Comparison of ENCODE assay signal across 29 cellular contexts in genomic region chr3:127920738-127921137, GRCh38. TPM values are rescaled to one million over a fixed set of nuclear protein-coding genes. Genes with fewer than 3 reads are reported as not detected.
DNase-seq lines count a peak whose midpoint lies in the region; ATAC-seq, FAIRE-seq and TF ChIP-seq lines count a peak whose summit lies in the region.
"Had no signal": no experiment of that assay in that cellular context is flagged by ENCODE, and none has a peak within 500 bp of the region (broad histone marks: within the 10 kb centered on the region; RNA-seq: fewer than 3 reads in every experiment).

No MANE protein-coding gene starts in this region.

- H3K27ac ChIP-seq in gastrocnemius medialis = peak overlapping the region in 3 of 4 donors; percentile 19 to 63 (median 52)
- H3K27ac ChIP-seq: 22Rv1, A549, BLaER1 had no signal

- peak; percentile 84 for ATAC-seq in left colon
- peak; percentile 55 for ATAC-seq in mucosa of descending colon
- ATAC-seq in gastrocnemius medialis = peak in 1 of 2 donors; percentile 68
- ATAC-seq: A549, GM12878 had no signal

- TF ChIP-seq CTCF in mucosa of descending colon (IDR thresholded peaks at IDR 0.05) (no peak), gastrocnemius medialis (IDR thresholded peaks at IDR 0.05 in 4 of 5, conservative IDR thresholded peaks at IDR 0.05 in 1 of 5) (no peak)

- FAIRE-seq in GM12891 (lab: Jason Lieb, UNC) = no peak
- FAIRE-seq: A549, GM12878, GM19239 had no signal

- no peaks in the 10 kb centered on the region for H3K4me1 ChIP-seq in mucosa of descending colon (ENCODE audit: low read depth)
- H3K4me1 ChIP-seq in gastrocnemius medialis = peaks cover 63 to 70% of the 10 kb centered on the region in 2 donors
- H3K4me1 ChIP-seq: A549, BE2C had no signal

- H3K9me3 ChIP-seq in mucosa of descending colon = no peaks in the 10 kb centered on the region
- H3K9me3 ChIP-seq in gastrocnemius medialis = no peaks in the 10 kb centered on the region
- H3K9me3 ChIP-seq: A549, BE2C, BLaER1 had no signal

- no peak for DNase-seq in left colon
- no peak for DNase-seq in mucosa of descending colon
- DNase-seq in gastrocnemius medialis = no peak
- no peak for DNase-seq in ACHN
- no peak for DNase-seq in T-helper 2 cell
- no peak for DNase-seq in GM12891 (ENCODE audit: insufficient read length, low spot score)
- DNase-seq: BE2C; C1 segment of cervical spinal cord; CD4-positive, alpha-beta memory T cell; CD4-positive, CD25-positive, alpha-beta regulatory T cell; CD8-positive, alpha-beta memory T cell; COR-L47; DMS 273 treated with DMSO at 0.1 percent for 48 hours; DMS153; DMS53; DMS79; DND-41; EL; GDM1 had no signal

- H3K36me3 ChIP-seq in mucosa of descending colon (ENCODE audit: low read depth) = no peaks in the 10 kb centered on the region
- no peaks in the 10 kb centered on the region for H3K36me3 ChIP-seq in gastrocnemius medialis
- H3K36me3 ChIP-seq: BE2C, BLaER1 had no signal

- TF ChIP-seq POLR2A in gastrocnemius medialis (IDR thresholded peaks at IDR 0.05) (no peak), GM12891 (IDR thresholded peaks at IDR 0.05; ENCODE audit: low read depth, low read length) (no peak)

- no peaks in the 10 kb centered on the region for H3K27me3 ChIP-seq in gastrocnemius medialis
- H3K27me3 ChIP-seq: BLaER1 had no signal

- in situ Hi-C loops in gastrocnemius medialis (cut with MboI; ENCODE audit: low sequenced_read_pairs in 4 of 4) = no loop called here
- in situ Hi-C loops in ACHN (cut with HindIII; ENCODE audit: low pct_ligation_motif_present, low pct_unique_long_range_greater_than_20kb, low sequenced_read_pairs) = no loop called here

- H3K4me3 ChIP-seq in mucosa of descending colon = no peak overlapping the region
- no peak overlapping the region for H3K4me3 ChIP-seq in gastrocnemius medialis
- H3K4me3 ChIP-seq: A549, BLaER1, GM12878 had no signal

- intact Hi-C loops in left colon (cut with DNase I, micrococcal nuclease) = no loop called here
- intact Hi-C loops in mucosa of descending colon (cut with DNase I, micrococcal nuclease) = no loop called here
- intact Hi-C loops in gastrocnemius medialis (cut with DNase I; ENCODE audit: low total_unique reads) = no loop called here

TF ChIP-seq in GM12891, 5 proteins besides CTCF, POLR2A, EP300 and RAD21:
- TF ChIP-seq POLR2AphosphoS5 (IDR thresholded peaks at IDR 0.05; ENCODE audit: low read depth, low read length) (no peak), SPI1 (IDR thresholded peaks at IDR 0.05; ENCODE audit: low read depth, low read length) (no peak), PAX5 (IDR thresholded peaks at IDR 0.05; ENCODE audit: insufficient read depth, low read length, severe bottlenecking) (no peak), TAF1 (IDR thresholded peaks at IDR 0.05; ENCODE audit: low read depth, low read length) (no peak)

RNA-seq across cellular contexts. Expression of gene KBTBD12, which starts 5.7 kb away (rescaled TPM):
- total RNA-seq in left colon (1 to 10 TPM; 3.8 to 4.6 TPM), mucosa of descending colon (1 to 10 TPM; 3.1 to 6.6 (median 5.5) TPM), gastrocnemius medialis (10 to 100 TPM; 16.0 to 28.7 (median 22.1) TPM)
- polyA plus RNA-seq in GM12891 (2012; ENCODE audit: low read depth, missing spikeins) = 0.13 TPM
- total RNA-seq: A172; CD4-positive, alpha-beta memory T cell; CD4-positive, CD25-positive, alpha-beta regulatory T cell; CD8-positive, alpha-beta memory T cell; Daoy; G401; GM12878 had no signal
- polyA plus RNA-seq: A549; AG04450; CD14-positive monocyte; CD4-positive, CD25-positive, alpha-beta regulatory T cell; CD8-positive, alpha-beta memory T cell had no signal
